Comparison of ENCODE assay signal across 8 cellular contexts in genomic region chr17:75033346-75034235, GRCh38. TPM values are rescaled to one million over a fixed set of nuclear protein-coding genes. Genes with fewer than 3 reads are reported as not detected.
A peak's percentile ranks its signal among the peaks of the same experiment; 100 is the strongest.
DNase-seq lines count a peak whose midpoint lies in the region; ATAC-seq lines count a peak whose summit lies in the region.

No MANE protein-coding gene starts in this region.

- peak; percentile 52 for ATAC-seq in GM21786 (IDR thresholded peaks at IDR 0.05; ENCODE audit: unreplicated experiment)
- ATAC-seq in naive thymus-derived CD4-positive, alpha-beta T cell = peak; percentile 17

- intact Hi-C loops in naive thymus-derived CD4-positive, alpha-beta T cell (cut with micrococcal nuclease) = loop anchor here (1.0 to 10.0 kb wide), 9 partner anchors 13 to 371 kb away; partner anchors contain the start of genes ATP5PD (in 2 of the 2), GRB2 (in 2 of the 2), HID1 (in 2 of the 2) and GGA3 (in 1 of the 2)

- H3K4me3 Mint-ChIP-seq in naive thymus-derived CD4-positive, alpha-beta T cell = peak overlapping the region; percentile 85 to 97 (median 94)

- peak overlapping the region; percentile 72 for H3K4me3 ChIP-seq in naive thymus-derived CD4-positive, alpha-beta T cell (ENCODE audit: low read length)

- H3K27ac ChIP-seq in naive thymus-derived CD4-positive, alpha-beta T cell (ENCODE audit: low read depth, low read length) = peak overlapping the region; percentile 77

- peaks cover 0 to 3% (median 3%) of the 10 kb centered on the region in 5 donors for H3K36me3 Mint-ChIP-seq in naive thymus-derived CD4-positive, alpha-beta T cell

- H3K27me3 Mint-ChIP-seq in naive thymus-derived CD4-positive, alpha-beta T cell = peaks cover 0 to 10% (median 0%) of the 10 kb centered on the region in 5 donors

- peaks cover 0 to 28% (median 0%) of the 10 kb centered on the region in 11 donors for H3K9me3 Mint-ChIP-seq in naive thymus-derived CD4-positive, alpha-beta T cell

- no peaks in the 10 kb centered on the region for H3K27me3 ChIP-seq in naive thymus-derived CD4-positive, alpha-beta T cell (ENCODE audit: control insufficient read depth in 2 of 2, insufficient read depth in 2 of 2, low read length in 2 of 2)

- CTCF ChIA-PET in naive thymus-derived CD4-positive, alpha-beta T cell (lab: Charles Lee) = interaction anchor here (2.2 kb wide), 1 partner anchor 21 kb away, joined by 10 read pairs; the partner anchor contains the start of gene MRPL58

- H3K27ac Mint-ChIP-seq in naive thymus-derived CD4-positive, alpha-beta T cell = peak overlapping the region; percentile 95 to 100 (median 99)

- peaks cover 26 to 73% (median 58%) of the 10 kb centered on the region in 7 donors for H3K4me1 Mint-ChIP-seq in naive thymus-derived CD4-positive, alpha-beta T cell

- H3K36me3 ChIP-seq in naive thymus-derived CD4-positive, alpha-beta T cell (ENCODE audit: control insufficient read depth in 2 of 3, insufficient read depth in 3 of 3, low read length in 3 of 3) = peaks cover 0 to 5% (median 0%) of the 10 kb centered on the region in 3 experiments

- DNase-seq in COLO668 (lab: John Stamatoyannopoulos, UW; ENCODE audit: unreplicated experiment) = peak; percentile 88
- DNase-seq in LoVo (ENCODE audit: low spot score) = peak; percentile 89
- DNase-seq in RPMI8226 = peak; percentile 91
- peak; percentile 78 for DNase-seq in activated T-helper 9 cell treated with anti-CD3 and anti-CD28 coated beads, Interleukin-2, amount 50 U/mL, for 16 hours (ENCODE audit: low read depth)
- DNase-seq in fibroblast of peridontal ligament (ENCODE audit: extremely low read depth) = peak; percentile 92
- peak; percentile 70 to 97 (median 87) for DNase-seq in naive thymus-derived CD4-positive, alpha-beta T cell
- peak; percentile 64 to 69 for DNase-seq in stimulated activated CD8-positive, alpha-beta memory T cell treated with anti-CD3 and anti-CD28 coated beads, Interleukin-7, amount 100 ng/mL, for 4 hours (ENCODE audit: low read depth in 2 of 2)

- POLR2A ChIA-PET in naive thymus-derived CD4-positive, alpha-beta T cell (lab: Charles Lee) = interaction anchor here (0.7 to 4.5 kb wide), 10 partner anchors 8 to 216 kb away, joined by 3 to 58 read pairs (median 8); partner anchors contain the start of genes ATP5PD, HID1, KCTD2 and MRPL58

- H3K4me1 ChIP-seq in naive thymus-derived CD4-positive, alpha-beta T cell (ENCODE audit: control insufficient read depth in 2 of 2, insufficient read depth in 2 of 2, low read length in 2 of 2) = peaks cover 36 to 40% of the 10 kb centered on the region in 2 donors

- H3K9me3 ChIP-seq in naive thymus-derived CD4-positive, alpha-beta T cell (ENCODE audit: control insufficient read depth in 2 of 3, low read length in 3 of 3) = no peaks in the 10 kb centered on the region

RNA-seq across cellular contexts. Expression of gene ATP5PD, which starts 13.2 kb away (rescaled TPM):
- 100 to 1,000 TPM; 113 to 195 (median 161) TPM for total RNA-seq in naive thymus-derived CD4-positive, alpha-beta T cell
- 100 to 1,000 TPM; 362 to 478 TPM for polyA plus RNA-seq in naive thymus-derived CD4-positive, alpha-beta T cell

RNA-seq across cellular contexts. Expression of gene KCTD2, which starts 13.4 kb away (rescaled TPM):
- total RNA-seq in naive thymus-derived CD4-positive, alpha-beta T cell = 10 to 100 TPM; 19.5 to 35.7 (median 23.0) TPM
- polyA plus RNA-seq in naive thymus-derived CD4-positive, alpha-beta T cell = 1 to 10 TPM; 4.8 to 8.7 TPM

RNA-seq across cellular contexts. Expression of gene MRPL58, which starts 21.1 kb away (rescaled TPM):
- 10 to 100 TPM; 11.7 to 46.1 (median 23.0) TPM for total RNA-seq in naive thymus-derived CD4-positive, alpha-beta T cell
- polyA plus RNA-seq in naive thymus-derived CD4-positive, alpha-beta T cell = 10 to 100 TPM; 55.3 to 71.4 TPM

RNA-seq across cellular contexts. Expression of gene CDR2L, which starts 46.2 kb away (rescaled TPM):
- under 1 TPM in 3 of 5 experiments, not detected in 2; 0.08 to 0.17 (median 0.16) TPM for total RNA-seq in naive thymus-derived CD4-positive, alpha-beta T cell
- not detected for polyA plus RNA-seq in naive thymus-derived CD4-positive, alpha-beta T cell

RNA-seq across cellular contexts. Expression of gene SLC16A5, which starts 54.2 kb away (rescaled TPM):
- 10 to 100 TPM in 4 of 5 experiments, 1 to 10 TPM in 1; 9.2 to 26.3 (median 24.5) TPM for total RNA-seq in naive thymus-derived CD4-positive, alpha-beta T cell
- polyA plus RNA-seq in naive thymus-derived CD4-positive, alpha-beta T cell = 1 to 10 TPM; 5.9 to 7.6 TPM

Comparison
In these comparisons a context has a peak if more than half of its experiments do, and no peak if none do; other contexts are left out.
1. Peak in every context shown above with its lines: DNase-seq, ATAC-seq, H3K4me3 ChIP-seq and H3K27ac ChIP-seq.